ENCODE assay signal across 9 cellular contexts in genomic region chr12:46664771-46665287, GRCh38.
A peak's percentile ranks its signal among the peaks of the same experiment; 100 is the strongest.
DNase-seq lines count a peak whose midpoint lies in the region; ATAC-seq, FAIRE-seq and TF ChIP-seq lines count a peak whose summit lies in the region.
"Had no signal": no experiment of that assay in that cellular context is flagged by ENCODE, and none has a peak within 500 bp of the region (broad histone marks: within the 10 kb centered on the region; RNA-seq: fewer than 3 reads in every experiment).

No MANE protein-coding gene starts in this region.

- FAIRE-seq in urothelium cell line (lab: Jason Lieb, UNC) = no peak

- intact Hi-C loops in left ventricle myocardium inferior (cut with micrococcal nuclease) = loop anchor here (10.0 kb wide), 1 partner anchor 300 kb away; no protein-coding TSS in a partner anchor

- no peaks in the 10 kb centered on the region for H3K36me3 ChIP-seq in RWPE2 (ENCODE audit: low read depth)
- no peaks in the 10 kb centered on the region for H3K36me3 ChIP-seq in left ventricle myocardium inferior

- H3K9me3 ChIP-seq in RWPE2 (ENCODE audit: severe bottlenecking) (no peaks in the 10 kb centered on the region), left ventricle myocardium inferior (replicated peaks) (no peaks in the 10 kb centered on the region)

- H3K4me1 ChIP-seq in RWPE2 (ENCODE audit: insufficient read depth, poor library complexity, severe bottlenecking) = peaks cover 72% of the 10 kb centered on the region
- H3K4me1 ChIP-seq in left ventricle myocardium inferior = peaks cover 19% of the 10 kb centered on the region

- no peak overlapping the region for H3K27ac Mint-ChIP-seq in activated naive CD4-positive, alpha-beta T cell treated with anti-CD3 and anti-CD28 coated beads, Interleukin-2, amount 50 U/mL, for 72 hours
- H3K27ac Mint-ChIP-seq: dendritic cell treated with granulocyte-macrophage colony-stimulating factor and Interleukin-4, amounts not matched to agents 40 ng/mL and 50 ng/mL, for 4 days had no signal

- H3K4me3 ChIP-seq in RWPE2 (ENCODE audit: severe bottlenecking) = no peak overlapping the region
- H3K4me3 ChIP-seq in fibroblast of the aortic adventitia (ENCODE audit: low read depth, low read length) = no peak overlapping the region
- H3K4me3 ChIP-seq in left ventricle myocardium inferior = no peak overlapping the region

- no peak for TF ChIP-seq CTCF in RWPE2 (IDR thresholded peaks at IDR 0.05; ENCODE audit: poor library complexity, severe bottlenecking)
- no peak for TF ChIP-seq CTCF in fibroblast of the aortic adventitia (IDR thresholded peaks at IDR 0.05; ENCODE audit: insufficient read depth, low read length)
- no peak for TF ChIP-seq CTCF in left ventricle myocardium inferior (IDR thresholded peaks at IDR 0.05; ENCODE audit: borderline replicate concordance)

- no peak for DNase-seq in activated naive CD4-positive, alpha-beta T cell treated with anti-CD3 and anti-CD28 coated beads, Interleukin-2, amount 50 U/mL, for 72 hours (ENCODE audit: low spot score in 2 of 2)
- DNase-seq in activated naive CD4-positive, alpha-beta T cell (lab: John Stamatoyannopoulos, UW) = no peak
- no peak for DNase-seq in RWPE2 (ENCODE audit: low spot score)
- DNase-seq in fibroblast of the aortic adventitia (ENCODE audit: low read depth) = peak; percentile 86
- peak; percentile 72 for DNase-seq in urothelium cell line (ENCODE audit: low spot score)
- no peak for DNase-seq in NCI-H1092 (lab: John Stamatoyannopoulos, UW)
- DNase-seq in left ventricle myocardium inferior = no peak

- no peaks in the 10 kb centered on the region for H3K27me3 ChIP-seq in RWPE2 (ENCODE audit: insufficient read depth, poor library complexity, severe bottlenecking)
- H3K27me3 ChIP-seq in left ventricle myocardium inferior (ENCODE audit: low read depth) = no peaks in the 10 kb centered on the region

- peaks cover 0 to 12% of the 10 kb centered on the region in 2 donors for H3K36me3 Mint-ChIP-seq in activated naive CD4-positive, alpha-beta T cell treated with anti-CD3 and anti-CD28 coated beads, Interleukin-2, amount 50 U/mL, for 72 hours

- peak overlapping the region; percentile 93 for H3K27ac ChIP-seq in RWPE2 (ENCODE audit: poor library complexity, severe bottlenecking)
- no peak overlapping the region for H3K27ac ChIP-seq in left ventricle myocardium inferior (replicated peaks)

- H3K9me3 Mint-ChIP-seq in activated naive CD4-positive, alpha-beta T cell treated with anti-CD3 and anti-CD28 coated beads, Interleukin-2, amount 50 U/mL, for 72 hours = peaks cover 0 to 8% of the 10 kb centered on the region in 2 donors
- H3K9me3 Mint-ChIP-seq: dendritic cell treated with granulocyte-macrophage colony-stimulating factor and Interleukin-4, amounts not matched to agents 40 ng/mL and 50 ng/mL, for 4 days had no signal

- peak; percentile 68 to 88 for ATAC-seq in activated naive CD4-positive, alpha-beta T cell treated with anti-CD3 and anti-CD28 coated beads, Interleukin-2, amount 50 U/mL, for 72 hours
- ATAC-seq in HG03159 (IDR thresholded peaks at IDR 0.05; ENCODE audit: unreplicated experiment) (peak; percentile 60), RWPE2 (ENCODE audit: low read depth) (peak; percentile 92)

Comparison
In these comparisons a context has a peak if more than half of its experiments do, and no peak if none do; other contexts are left out.
1. DNase-seq: peak in fibroblast of the aortic adventitia (single experiment) and urothelium cell line (single experiment); none in activated naive CD4-positive, alpha-beta T cell treated with anti-CD3 and anti-CD28 coated beads, Interleukin-2, amount 50 U/mL, for 72 hours (0 of 2), activated naive CD4-positive, alpha-beta T cell (0 of 4), RWPE2 (single experiment), NCI-H1092 (single experiment) and left ventricle myocardium inferior (single experiment).
2. Peak in every context shown above with its lines, with median percentiles within 50 percentile points of each other: ATAC-seq.